12 cellular contexts compared by ENCODE assay signal in genomic region chr19:45117666-45118065, GRCh38. TPM values are rescaled to one million over a fixed set of nuclear protein-coding genes. Genes with fewer than 3 reads are reported as not detected.
DNase-seq lines count a peak whose midpoint lies in the region; ATAC-seq and TF ChIP-seq lines count a peak whose summit lies in the region.
"Had no signal": no experiment of that assay in that cellular context is flagged by ENCODE, and none has a peak within 500 bp of the region (broad histone marks: within the 10 kb centered on the region; RNA-seq: fewer than 3 reads in every experiment).

No MANE protein-coding gene starts in this region.

- no peak for DNase-seq in activated T-cell treated with anti-CD3 and anti-CD28 coated beads, Interleukin-2, amount 50 U/mL, for 4 hours
- DNase-seq in activated T-cell treated with anti-CD3 and anti-CD28 coated beads, Interleukin-2, amount 50 U/mL, for 48 hours, result no peak
- no peak for DNase-seq in Karpas-422
- peak; percentile 50 for DNase-seq in cerebellar cortex (ENCODE audit: low spot score)
- DNase-seq in NCI-H82 treated with DMSO at 0.1 percent for 48 hours (lab: John Stamatoyannopoulos, UW; ENCODE audit: unreplicated experiment), result no peak
- DNase-seq in erythroblast (lab: John Stamatoyannopoulos, UW), result no peak
- DNase-seq: NCI-H1092 treated with DMSO at 0.1 percent for 48 hours, SIG-M5 had no signal

- no peak for TF ChIP-seq POLR2A in erythroblast (IDR thresholded peaks at IDR 0.05; ENCODE audit: low read length)

- peak overlapping the region; percentile 35 for H3K4me2 ChIP-seq in Karpas-422 (ENCODE audit: low read depth, low read length, poor library complexity, severe bottlenecking)

- H2AFZ ChIP-seq in Karpas-422 (ENCODE audit: low read length), result no peak overlapping the region

- peaks cover 39% of the 10 kb centered on the region for H3K4me1 ChIP-seq in Karpas-422 (ENCODE audit: low read length)

- H3K27ac ChIP-seq in Karpas-422 (ENCODE audit: low read length), result no peak overlapping the region

- peak; percentile 12 to 23 for ATAC-seq in activated T-cell treated with anti-CD3 and anti-CD28 coated beads, Interleukin-2, amount 50 U/mL, for 4 hours
- ATAC-seq in stimulated activated memory B cell treated with anti-CD40 and anti-IgM and Interleukin-4, amounts not matched to agents 10 μg/mL and 1 μg/mL and 100 μg/mL, for 72 hours, result no peak
- ATAC-seq in activated CD4-positive, CD25-positive, alpha-beta regulatory T cell treated with anti-CD3 and anti-CD28 coated beads, Interleukin-2, amount 50 U/mL, for 24 hours, result no peak

- H3K27me3 ChIP-seq in Karpas-422 (ENCODE audit: low read length), result no peaks in the 10 kb centered on the region

- peaks cover 27% of the 10 kb centered on the region; the same call in 1 of the 2 replicates for H4K20me1 ChIP-seq in Karpas-422 (ENCODE audit: insufficient read depth, low read depth, low read length)

- H3K27ac Mint-ChIP-seq in stimulated activated memory B cell treated with anti-CD40 and anti-IgM and Interleukin-4, amounts not matched to agents 10 μg/mL and 1 μg/mL and 100 μg/mL, for 72 hours, result peak overlapping the region; percentile 83

- no peaks in the 10 kb centered on the region for H3K36me3 ChIP-seq in Karpas-422 (ENCODE audit: insufficient read depth, low read length)

- no peak overlapping the region for H3K4me3 ChIP-seq in Karpas-422 (ENCODE audit: low read length)

- no peaks in the 10 kb centered on the region for H3K9me2 ChIP-seq in Karpas-422 (replicated peaks; ENCODE audit: insufficient read depth, low read length)

- no peaks in the 10 kb centered on the region for H3K36me3 Mint-ChIP-seq in activated T-cell treated with anti-CD3 and anti-CD28 coated beads, Interleukin-2, amount 50 U/mL, for 4 hours (ENCODE audit: insufficient read depth)
- H3K36me3 Mint-ChIP-seq in stimulated activated memory B cell treated with anti-CD40 and anti-IgM and Interleukin-4, amounts not matched to agents 10 μg/mL and 1 μg/mL and 100 μg/mL, for 72 hours, result no peaks in the 10 kb centered on the region
- H3K36me3 Mint-ChIP-seq: CD4-positive, CD25-positive, alpha-beta regulatory T cell had no signal

- H3K4me3 Mint-ChIP-seq in activated T-cell treated with anti-CD3 and anti-CD28 coated beads, Interleukin-2, amount 50 U/mL, for 4 hours, result no peak overlapping the region
- no peak overlapping the region for H3K4me3 Mint-ChIP-seq in stimulated activated memory B cell treated with anti-CD40 and anti-IgM and Interleukin-4, amounts not matched to agents 10 μg/mL and 1 μg/mL and 100 μg/mL, for 72 hours

- H3K4me1 Mint-ChIP-seq in activated T-cell treated with anti-CD3 and anti-CD28 coated beads, Interleukin-2, amount 50 U/mL, for 4 hours (ENCODE audit: low read depth), result peaks cover 63% of the 10 kb centered on the region
- H3K4me1 Mint-ChIP-seq in stimulated activated memory B cell treated with anti-CD40 and anti-IgM and Interleukin-4, amounts not matched to agents 10 μg/mL and 1 μg/mL and 100 μg/mL, for 72 hours, result peaks cover 81% of the 10 kb centered on the region

- H3K79me2 ChIP-seq in Karpas-422 (ENCODE audit: low read length), result peaks cover 88% of the 10 kb centered on the region

- no peaks in the 10 kb centered on the region for H3K9me3 Mint-ChIP-seq in activated T-cell treated with anti-CD3 and anti-CD28 coated beads, Interleukin-2, amount 50 U/mL, for 4 hours
- H3K9me3 Mint-ChIP-seq in stimulated activated memory B cell treated with anti-CD40 and anti-IgM and Interleukin-4, amounts not matched to agents 10 μg/mL and 1 μg/mL and 100 μg/mL, for 72 hours, result no peaks in the 10 kb centered on the region
- H3K9me3 Mint-ChIP-seq: CD4-positive, CD25-positive, alpha-beta regulatory T cell had no signal

- no peaks in the 10 kb centered on the region for H3K27me3 Mint-ChIP-seq in activated T-cell treated with anti-CD3 and anti-CD28 coated beads, Interleukin-2, amount 50 U/mL, for 4 hours (ENCODE audit: low read depth)
- H3K27me3 Mint-ChIP-seq in stimulated activated memory B cell treated with anti-CD40 and anti-IgM and Interleukin-4, amounts not matched to agents 10 μg/mL and 1 μg/mL and 100 μg/mL, for 72 hours, result no peaks in the 10 kb centered on the region
- H3K27me3 Mint-ChIP-seq: CD4-positive, CD25-positive, alpha-beta regulatory T cell had no signal

- no peak overlapping the region for H3K9ac ChIP-seq in Karpas-422 (ENCODE audit: low read length)

- no peaks in the 10 kb centered on the region for H3K9me3 ChIP-seq in Karpas-422 (ENCODE audit: low read length)

RNA-seq across cellular contexts. Expression of gene PPP1R37, which starts 24.7 kb away (rescaled TPM):
- total RNA-seq in activated T-cell treated with anti-CD3 and anti-CD28 coated beads, Interleukin-2, amount 50 U/mL, for 4 hours, result 10 to 100 TPM; 23.2 to 24.9 (median 24.7) TPM
- 8.0 and 21.0 TPM in 2 replicates for total RNA-seq in Karpas-422 (2014; rRNA removed; shearing (Covaris generic); ENCODE audit: low replicate concordance)

RNA-seq across cellular contexts. Expression of gene GEMIN7, which starts 38.6 kb away (rescaled TPM):
- total RNA-seq in activated T-cell treated with anti-CD3 and anti-CD28 coated beads, Interleukin-2, amount 50 U/mL, for 4 hours, result 10 to 100 TPM; 58.8 to 69.3 (median 65.0) TPM
- 85.2 and 91.1 TPM in 2 replicates for total RNA-seq in Karpas-422 (2014; rRNA removed; shearing (Covaris generic); ENCODE audit: low replicate concordance)

RNA-seq across cellular contexts. Expression of gene ZNF296, which starts 41.4 kb away (rescaled TPM):
- 10 to 100 TPM in 1 of 3 donors, 1 to 10 TPM in 2; 7.8 to 10.2 (median 8.6) TPM for total RNA-seq in activated T-cell treated with anti-CD3 and anti-CD28 coated beads, Interleukin-2, amount 50 U/mL, for 4 hours
- total RNA-seq in Karpas-422 (2014; rRNA removed; shearing (Covaris generic); ENCODE audit: low replicate concordance), result 3.9 and 4.7 TPM in 2 replicates
- total RNA-seq: myocyte had no signal

RNA-seq across cellular contexts. Expression of gene NKPD1, which starts 43.1 kb away (rescaled TPM):
- under 1 TPM; 0.30 to 0.45 (median 0.33) TPM for total RNA-seq in activated T-cell treated with anti-CD3 and anti-CD28 coated beads, Interleukin-2, amount 50 U/mL, for 4 hours
- 1.2 TPM in 1 of 2 replicates, not detected in the other for total RNA-seq in Karpas-422 (2014; rRNA removed; shearing (Covaris generic); ENCODE audit: low replicate concordance)

Comparison
In these comparisons a context has a peak if more than half of its experiments do, and no peak if none do; other contexts are left out.
1. ATAC-seq: peak in activated T-cell treated with anti-CD3 and anti-CD28 coated beads, Interleukin-2, amount 50 U/mL, for 4 hours (2 of 2); none in stimulated activated memory B cell treated with anti-CD40 and anti-IgM and Interleukin-4, amounts not matched to agents 10 μg/mL and 1 μg/mL and 100 μg/mL, for 72 hours (single experiment) and activated CD4-positive, CD25-positive, alpha-beta regulatory T cell treated with anti-CD3 and anti-CD28 coated beads, Interleukin-2, amount 50 U/mL, for 24 hours (0 of 2).